Comparison of ENCODE assay signal across 20 cellular contexts in genomic region chr9:995776-996175, GRCh38. TPM values are rescaled to one million over a fixed set of nuclear protein-coding genes. Genes with fewer than 3 reads are reported as not detected.
A peak's percentile ranks its signal among the peaks of the same experiment; 100 is the strongest.
DNase-seq lines count a peak whose midpoint lies in the region; ATAC-seq and TF ChIP-seq lines count a peak whose summit lies in the region.
"Had no signal": no experiment of that assay in that cellular context is flagged by ENCODE, and none has a peak within 500 bp of the region (broad histone marks: within the 10 kb centered on the region; RNA-seq: fewer than 3 reads in every experiment).

No MANE protein-coding gene starts in this region.

- H3K36me3 Mint-ChIP-seq in activated CD4-positive, alpha-beta memory T cell treated with anti-CD3 and anti-CD28 coated beads for 36 hours: no peaks in the 10 kb centered on the region
- H3K36me3 Mint-ChIP-seq: activated naive CD4-positive, alpha-beta T cell treated with anti-CD3 and anti-CD28 coated beads, Interleukin-2, amount 50 U/mL, for 24 hours; stimulated activated naive B cell treated with anti-CD40 and anti-IgM and Interleukin-4, amounts not matched to agents 10 μg/mL and 1 μg/mL and 100 μg/mL, for 72 hours had no signal

- no peaks in the 10 kb centered on the region for H3K9me3 Mint-ChIP-seq in activated CD4-positive, alpha-beta memory T cell treated with anti-CD3 and anti-CD28 coated beads for 36 hours
- H3K9me3 Mint-ChIP-seq: activated naive CD4-positive, alpha-beta T cell treated with anti-CD3 and anti-CD28 coated beads, Interleukin-2, amount 50 U/mL, for 24 hours had no signal

- no peak overlapping the region for H3K9ac ChIP-seq in subcutaneous abdominal adipose tissue (ENCODE audit: low read length in 5 of 5)

- H3K27ac ChIP-seq in foreskin keratinocyte (no peak overlapping the region), subcutaneous abdominal adipose tissue (ENCODE audit: low read depth, low read length) (peak overlapping the region; percentile 69)
- H3K27ac ChIP-seq: skin epidermis, vagina had no signal

- no peak overlapping the region for H3K27ac Mint-ChIP-seq in activated CD4-positive, alpha-beta memory T cell treated with anti-CD3 and anti-CD28 coated beads for 36 hours
- H3K27ac Mint-ChIP-seq: activated naive CD4-positive, alpha-beta T cell treated with anti-CD3 and anti-CD28 coated beads, Interleukin-2, amount 50 U/mL, for 24 hours; stimulated activated naive B cell treated with anti-CD40 and anti-IgM and Interleukin-4, amounts not matched to agents 10 μg/mL and 1 μg/mL and 100 μg/mL, for 72 hours had no signal

- peaks cover 0 to 3% (median under 1%) of the 10 kb centered on the region in 5 donors for H3K36me3 ChIP-seq in subcutaneous abdominal adipose tissue (ENCODE audit: control insufficient read depth in 5 of 5, insufficient read depth in 5 of 5, low read length in 5 of 5)
- H3K36me3 ChIP-seq: gastrocnemius medialis, vagina had no signal

- CTCF ChIA-PET in activated CD4-positive, alpha-beta memory T cell treated with anti-CD3 and anti-CD28 coated beads for 36 hours (lab: Charles Lee): interaction anchor here (0.8 to 1.7 kb wide), 2 partner anchors 8 to 14 kb away, joined by 3 to 7 read pairs; no protein-coding TSS in a partner anchor

- POLR2A ChIA-PET in activated CD4-positive, alpha-beta memory T cell treated with anti-CD3 and anti-CD28 coated beads for 36 hours (lab: Charles Lee): no interaction called here

- TF ChIP-seq CTCF in foreskin keratinocyte (conservative IDR thresholded peaks at IDR 0.05): no peak

- no peaks in the 10 kb centered on the region for H3K4me1 ChIP-seq in foreskin keratinocyte
- H3K4me1 ChIP-seq in subcutaneous abdominal adipose tissue (ENCODE audit: control insufficient read depth in 5 of 5, insufficient read depth in 5 of 5, low read length in 5 of 5): peaks cover 0 to 15% (median 11%) of the 10 kb centered on the region in 5 donors
- H3K4me1 ChIP-seq: vagina had no signal

- peaks cover 3% of the 10 kb centered on the region for H3K4me1 Mint-ChIP-seq in activated CD4-positive, alpha-beta memory T cell treated with anti-CD3 and anti-CD28 coated beads for 36 hours (ENCODE audit: low read depth)
- H3K4me1 Mint-ChIP-seq: stimulated activated naive B cell treated with anti-CD40 and anti-IgM and Interleukin-4, amounts not matched to agents 10 μg/mL and 1 μg/mL and 100 μg/mL, for 72 hours had no signal

- H3K4me3 Mint-ChIP-seq in activated CD4-positive, alpha-beta memory T cell treated with anti-CD3 and anti-CD28 coated beads for 36 hours: no peak overlapping the region
- H3K4me3 Mint-ChIP-seq: activated naive CD4-positive, alpha-beta T cell treated with anti-CD3 and anti-CD28 coated beads, Interleukin-2, amount 50 U/mL, for 24 hours; stimulated activated naive B cell treated with anti-CD40 and anti-IgM and Interleukin-4, amounts not matched to agents 10 μg/mL and 1 μg/mL and 100 μg/mL, for 72 hours had no signal

- H3K9me3 ChIP-seq in subcutaneous abdominal adipose tissue (ENCODE audit: control insufficient read depth in 5 of 5, low read length in 5 of 5): peaks cover 0 to 5% (median 0%) of the 10 kb centered on the region in 5 donors
- H3K9me3 ChIP-seq: gastrocnemius medialis, vagina had no signal

- H3K4me3 ChIP-seq in subcutaneous abdominal adipose tissue (ENCODE audit: low read depth in 1 of 5, low read length in 5 of 5): no peak overlapping the region
- H3K4me3 ChIP-seq: gastrocnemius medialis, K562, skin epidermis, vagina had no signal

- peaks cover 5% of the 10 kb centered on the region for H3K27me3 Mint-ChIP-seq in activated CD4-positive, alpha-beta memory T cell treated with anti-CD3 and anti-CD28 coated beads for 36 hours

- intact Hi-C loops in activated CD4-positive, alpha-beta memory T cell treated with anti-CD3 and anti-CD28 coated beads for 36 hours (cut with micrococcal nuclease): no loop called here

- ATAC-seq in foreskin keratinocyte: peak; percentile 23
- ATAC-seq: K562; Panc1; stimulated activated naive B cell treated with anti-CD40 and anti-IgM and Interleukin-4, amounts not matched to agents 10 μg/mL and 1 μg/mL and 100 μg/mL, for 72 hours had no signal

- H3K27me3 ChIP-seq in foreskin keratinocyte: no peaks in the 10 kb centered on the region
- H3K27me3 ChIP-seq in subcutaneous abdominal adipose tissue (ENCODE audit: control insufficient read depth in 5 of 5, insufficient read depth in 4 of 5, low read length in 5 of 5): peaks cover 0 to 2% (median under 1%) of the 10 kb centered on the region in 5 donors
- H3K27me3 ChIP-seq: vagina had no signal

- DNase-seq in HCEC 1CT: peak; percentile 94
- peak; percentile 75 for DNase-seq in RPMI7951 (ENCODE audit: low read depth)
- DNase-seq in foreskin keratinocyte: peak; percentile 15 to 26
- no peak for DNase-seq in activated CD4-positive, alpha-beta memory T cell treated with anti-CD3 and anti-CD28 coated beads for 36 hours
- no peak for DNase-seq in putamen (ENCODE audit: low spot score)
- DNase-seq in DMS153 (lab: John Stamatoyannopoulos, UW): no peak
- DNase-seq: activated T-cell treated with anti-CD3 and anti-CD28 coated beads for 4 hours; central memory CD4-positive, alpha-beta T cell; effector memory CD4-positive, alpha-beta T cell; gastrocnemius medialis; NCI-H1417; NCI-H510A treated with DMSO at 0.1 percent for 48 hours; stimulated activated naive B cell treated with anti-CD40 and anti-IgM and Interleukin-4, amounts not matched to agents 10 μg/mL and 1 μg/mL and 100 μg/mL, for 72 hours; T-helper 2 cell had no signal

RNA-seq across cellular contexts. Expression of gene DMRT3, which starts 19.3 kb away (rescaled TPM):
- total RNA-seq in RPMI7951 (2014; rRNA removed; shearing (Covaris generic)): not detected in 2 replicates
- total RNA-seq in foreskin keratinocyte: not detected in 2 replicates
- polyA plus RNA-seq in foreskin keratinocyte: not detected in 2 replicates
- total RNA-seq in activated CD4-positive, alpha-beta memory T cell treated with anti-CD3 and anti-CD28 coated beads for 36 hours: not detected
- total RNA-seq: K562, vagina had no signal
- polyA plus RNA-seq: K562 had no signal

RNA-seq across cellular contexts. Expression of gene DMRT2, which starts 54.4 kb away (rescaled TPM):
- not detected in 2 replicates for total RNA-seq in RPMI7951 (2014; rRNA removed; shearing (Covaris generic))
- total RNA-seq in foreskin keratinocyte: not detected in 2 replicates
- polyA plus RNA-seq in foreskin keratinocyte: not detected in 2 replicates
- total RNA-seq in activated CD4-positive, alpha-beta memory T cell treated with anti-CD3 and anti-CD28 coated beads for 36 hours: under 1 TPM; 0.24 to 0.58 TPM
- total RNA-seq: K562 had no signal
- polyA plus RNA-seq: K562 had no signal

Comparison
In these comparisons a context has a peak if more than half of its experiments do, and no peak if none do; other contexts are left out.
1. DNase-seq: peak in HCEC 1CT (single experiment), RPMI7951 (single experiment) and foreskin keratinocyte (2 of 2); none in activated CD4-positive, alpha-beta memory T cell treated with anti-CD3 and anti-CD28 coated beads for 36 hours (single experiment), putamen (single experiment) and DMS153 (single experiment).